ENCODE assay signal across 1 cellular context in the genomic region with DNA sequence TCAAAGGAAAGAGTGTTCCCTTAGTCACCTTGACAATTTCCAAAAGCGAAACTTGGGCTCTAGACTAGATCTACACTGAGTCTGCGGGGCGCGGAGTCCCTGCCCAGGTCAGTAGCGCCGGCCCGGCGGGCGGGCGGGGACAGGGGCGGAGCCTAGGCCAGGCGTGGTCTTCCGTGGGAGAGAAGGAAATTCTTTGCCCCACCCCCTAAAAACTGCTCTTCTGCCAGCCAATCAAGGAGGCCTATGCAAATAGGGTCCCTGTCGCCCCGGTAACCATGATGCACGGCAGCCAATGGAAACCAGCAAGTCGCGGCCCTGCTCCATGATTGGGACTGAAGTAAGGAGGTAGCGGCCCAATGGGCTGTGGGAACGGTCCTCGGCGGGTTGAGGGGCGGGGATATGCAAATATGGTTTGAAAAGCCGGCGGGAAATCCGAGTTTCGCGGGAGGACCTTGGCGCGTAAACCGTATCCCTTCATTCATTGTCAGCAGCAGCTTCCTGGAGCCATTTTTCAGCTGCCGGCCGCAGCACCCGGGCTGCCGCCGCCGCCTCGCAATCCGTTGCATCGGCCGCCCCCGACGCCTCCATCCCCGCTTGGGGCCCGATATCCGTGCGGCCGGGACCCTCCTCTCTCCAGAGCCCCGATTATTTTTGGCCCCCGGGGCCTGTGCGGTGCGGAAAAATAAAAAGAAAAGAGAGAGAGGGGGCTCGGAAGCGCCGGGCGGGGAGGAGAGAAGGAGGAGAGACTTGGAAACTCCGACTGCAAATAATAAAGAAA.
TF ChIP-seq lines count a peak whose summit lies in the region.

A gene (plus strand): TSS at position 477 of the 778 bp plus-strand sequence. CDS start 354 bp downstream, outside the sequence.

TF ChIP-seq in HepG2, 621 proteins besides CTCF, POLR2A, EP300 and RAD21 (continued from another document):
- TF ChIP-seq, protein P1, sequence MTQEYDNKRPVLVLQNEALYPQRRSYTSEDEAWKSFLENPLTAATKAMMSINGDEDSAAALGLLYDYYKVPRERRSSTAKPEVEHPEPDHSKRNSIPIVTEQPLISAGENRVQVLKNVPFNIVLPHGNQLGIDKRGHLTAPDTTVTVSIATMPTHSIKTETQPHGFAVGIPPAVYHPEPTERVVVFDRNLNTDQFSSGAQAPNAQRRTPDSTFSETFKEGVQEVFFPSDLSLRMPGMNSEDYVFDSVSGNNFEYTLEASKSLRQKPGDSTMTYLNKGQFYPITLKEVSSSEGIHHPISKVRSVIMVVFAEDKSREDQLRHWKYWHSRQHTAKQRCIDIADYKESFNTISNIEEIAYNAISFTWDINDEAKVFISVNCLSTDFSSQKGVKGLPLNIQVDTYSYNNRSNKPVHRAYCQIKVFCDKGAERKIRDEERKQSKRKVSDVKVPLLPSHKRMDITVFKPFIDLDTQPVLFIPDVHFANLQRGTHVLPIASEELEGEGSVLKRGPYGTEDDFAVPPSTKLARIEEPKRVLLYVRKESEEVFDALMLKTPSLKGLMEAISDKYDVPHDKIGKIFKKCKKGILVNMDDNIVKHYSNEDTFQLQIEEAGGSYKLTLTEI (CRISPR knock-in tag; conservative IDR thresholded peaks at IDR 0.05), result no peak
- peak; percentile 80 for TF ChIP-seq POLR2AphosphoS5 (IDR thresholded peaks at IDR 0.05; ENCODE audit: low read depth, low read length)
- TF ChIP-seq, protein P2, sequence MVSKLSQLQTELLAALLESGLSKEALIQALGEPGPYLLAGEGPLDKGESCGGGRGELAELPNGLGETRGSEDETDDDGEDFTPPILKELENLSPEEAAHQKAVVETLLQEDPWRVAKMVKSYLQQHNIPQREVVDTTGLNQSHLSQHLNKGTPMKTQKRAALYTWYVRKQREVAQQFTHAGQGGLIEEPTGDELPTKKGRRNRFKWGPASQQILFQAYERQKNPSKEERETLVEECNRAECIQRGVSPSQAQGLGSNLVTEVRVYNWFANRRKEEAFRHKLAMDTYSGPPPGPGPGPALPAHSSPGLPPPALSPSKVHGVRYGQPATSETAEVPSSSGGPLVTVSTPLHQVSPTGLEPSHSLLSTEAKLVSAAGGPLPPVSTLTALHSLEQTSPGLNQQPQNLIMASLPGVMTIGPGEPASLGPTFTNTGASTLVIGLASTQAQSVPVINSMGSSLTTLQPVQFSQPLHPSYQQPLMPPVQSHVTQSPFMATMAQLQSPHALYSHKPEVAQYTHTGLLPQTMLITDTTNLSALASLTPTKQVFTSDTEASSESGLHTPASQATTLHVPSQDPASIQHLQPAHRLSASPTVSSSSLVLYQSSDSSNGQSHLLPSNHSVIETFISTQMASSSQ (IDR thresholded peaks at IDR 0.05; ENCODE audit: low read depth), result no peak
- TF ChIP-seq, protein P2 (CRISPR knock-in tag; IDR thresholded peaks at IDR 0.05; ENCODE audit: borderline replicate concordance), result peak; percentile 67; the same call in 1 of the 2 replicates
- TF ChIP-seq, protein P3, sequence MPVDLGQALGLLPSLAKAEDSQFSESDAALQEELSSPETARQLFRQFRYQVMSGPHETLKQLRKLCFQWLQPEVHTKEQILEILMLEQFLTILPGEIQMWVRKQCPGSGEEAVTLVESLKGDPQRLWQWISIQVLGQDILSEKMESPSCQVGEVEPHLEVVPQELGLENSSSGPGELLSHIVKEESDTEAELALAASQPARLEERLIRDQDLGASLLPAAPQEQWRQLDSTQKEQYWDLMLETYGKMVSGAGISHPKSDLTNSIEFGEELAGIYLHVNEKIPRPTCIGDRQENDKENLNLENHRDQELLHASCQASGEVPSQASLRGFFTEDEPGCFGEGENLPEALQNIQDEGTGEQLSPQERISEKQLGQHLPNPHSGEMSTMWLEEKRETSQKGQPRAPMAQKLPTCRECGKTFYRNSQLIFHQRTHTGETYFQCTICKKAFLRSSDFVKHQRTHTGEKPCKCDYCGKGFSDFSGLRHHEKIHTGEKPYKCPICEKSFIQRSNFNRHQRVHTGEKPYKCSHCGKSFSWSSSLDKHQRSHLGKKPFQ (CRISPR knock-in tag; IDR thresholded peaks at IDR 0.05; ENCODE audit: insufficient replicate concordance), result peak; percentile 80
- peak; percentile 83; the same call in 1 of the 2 replicates for TF ChIP-seq ZNF775 (CRISPR knock-in tag; IDR thresholded peaks at IDR 0.05; ENCODE audit: borderline replicate concordance)
- peak; percentile 89; the same call in 1 of the 2 replicates for TF ChIP-seq ZFP37 (CRISPR knock-in tag; IDR thresholded peaks at IDR 0.05; ENCODE audit: borderline replicate concordance)
- TF ChIP-seq ZNF766 (CRISPR knock-in tag; IDR thresholded peaks at IDR 0.05; ENCODE audit: borderline replicate concordance), result peak; percentile 99
- TF ChIP-seq NFRKB (IDR thresholded peaks at IDR 0.05), result peak; percentile 46; the same call in 1 of the 2 replicates
- TF ChIP-seq TP53 (CRISPR knock-in tag; conservative IDR thresholded peaks at IDR 0.05), result peak; percentile 80; the same call in 1 of the 2 replicates
- TF ChIP-seq SALL1 (CRISPR knock-in tag; IDR thresholded peaks at IDR 0.05), result peak; percentile 85
- peak; percentile 11; the same call in 1 of the 2 replicates for TF ChIP-seq ZNF292 (CRISPR knock-in tag; IDR thresholded peaks at IDR 0.05; ENCODE audit: borderline replicate concordance, low read depth)
- no peak for TF ChIP-seq NFE2 (CRISPR knock-in tag; IDR thresholded peaks at IDR 0.05)
- TF ChIP-seq ZNF737 (CRISPR knock-in tag; IDR thresholded peaks at IDR 0.05; ENCODE audit: borderline replicate concordance), result no peak
- peak; percentile 53 for TF ChIP-seq KAT8 (CRISPR knock-in tag; IDR thresholded peaks at IDR 0.05)
- TF ChIP-seq ZNF562 (CRISPR knock-in tag; IDR thresholded peaks at IDR 0.05; ENCODE audit: borderline replicate concordance), result no peak
- TF ChIP-seq, protein P4, sequence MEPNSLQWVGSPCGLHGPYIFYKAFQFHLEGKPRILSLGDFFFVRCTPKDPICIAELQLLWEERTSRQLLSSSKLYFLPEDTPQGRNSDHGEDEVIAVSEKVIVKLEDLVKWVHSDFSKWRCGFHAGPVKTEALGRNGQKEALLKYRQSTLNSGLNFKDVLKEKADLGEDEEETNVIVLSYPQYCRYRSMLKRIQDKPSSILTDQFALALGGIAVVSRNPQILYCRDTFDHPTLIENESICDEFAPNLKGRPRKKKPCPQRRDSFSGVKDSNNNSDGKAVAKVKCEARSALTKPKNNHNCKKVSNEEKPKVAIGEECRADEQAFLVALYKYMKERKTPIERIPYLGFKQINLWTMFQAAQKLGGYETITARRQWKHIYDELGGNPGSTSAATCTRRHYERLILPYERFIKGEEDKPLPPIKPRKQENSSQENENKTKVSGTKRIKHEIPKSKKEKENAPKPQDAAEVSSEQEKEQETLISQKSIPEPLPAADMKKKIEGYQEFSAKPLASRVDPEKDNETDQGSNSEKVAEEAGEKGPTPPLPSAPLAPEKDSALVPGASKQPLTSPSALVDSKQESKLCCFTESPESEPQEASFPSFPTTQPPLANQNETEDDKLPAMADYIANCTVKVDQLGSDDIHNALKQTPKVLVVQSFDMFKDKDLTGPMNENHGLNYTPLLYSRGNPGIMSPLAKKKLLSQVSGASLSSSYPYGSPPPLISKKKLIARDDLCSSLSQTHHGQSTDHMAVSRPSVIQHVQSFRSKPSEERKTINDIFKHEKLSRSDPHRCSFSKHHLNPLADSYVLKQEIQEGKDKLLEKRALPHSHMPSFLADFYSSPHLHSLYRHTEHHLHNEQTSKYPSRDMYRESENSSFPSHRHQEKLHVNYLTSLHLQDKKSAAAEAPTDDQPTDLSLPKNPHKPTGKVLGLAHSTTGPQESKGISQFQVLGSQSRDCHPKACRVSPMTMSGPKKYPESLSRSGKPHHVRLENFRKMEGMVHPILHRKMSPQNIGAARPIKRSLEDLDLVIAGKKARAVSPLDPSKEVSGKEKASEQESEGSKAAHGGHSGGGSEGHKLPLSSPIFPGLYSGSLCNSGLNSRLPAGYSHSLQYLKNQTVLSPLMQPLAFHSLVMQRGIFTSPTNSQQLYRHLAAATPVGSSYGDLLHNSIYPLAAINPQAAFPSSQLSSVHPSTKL (CRISPR knock-in tag; IDR thresholded peaks at IDR 0.05), result peak; percentile 29
- TF ChIP-seq, protein P5, sequence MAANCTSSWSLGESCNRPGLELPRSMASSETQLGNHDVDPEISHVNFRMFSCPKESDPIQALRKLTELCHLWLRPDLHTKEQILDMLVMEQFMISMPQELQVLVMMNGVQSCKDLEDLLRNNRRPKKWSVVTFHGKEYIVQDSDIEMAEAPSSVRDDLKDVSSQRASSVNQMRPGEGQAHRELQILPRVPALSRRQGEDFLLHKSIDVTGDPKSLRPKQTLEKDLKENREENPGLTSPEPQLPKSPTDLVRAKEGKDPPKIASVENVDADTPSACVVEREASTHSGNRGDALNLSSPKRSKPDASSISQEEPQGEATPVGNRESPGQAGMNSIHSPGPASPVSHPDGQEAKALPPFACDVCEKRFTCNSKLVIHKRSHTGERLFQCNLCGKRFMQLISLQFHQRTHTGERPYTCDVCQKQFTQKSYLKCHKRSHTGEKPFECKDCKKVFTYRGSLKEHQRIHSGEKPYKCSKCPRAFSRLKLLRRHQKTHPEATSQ (CRISPR knock-in tag; IDR thresholded peaks at IDR 0.05; ENCODE audit: borderline replicate concordance), result peak; percentile 94
- peak; percentile 83 for TF ChIP-seq MYC (CRISPR knock-in tag; IDR thresholded peaks at IDR 0.05; ENCODE audit: borderline replicate concordance)
- peak; percentile 75 for TF ChIP-seq ZNF317 (CRISPR knock-in tag; IDR thresholded peaks at IDR 0.05)
- peak; percentile 88; the same call in 1 of the 2 replicates for TF ChIP-seq KLF11 (CRISPR knock-in tag; IDR thresholded peaks at IDR 0.05)
- TF ChIP-seq, protein P6, sequence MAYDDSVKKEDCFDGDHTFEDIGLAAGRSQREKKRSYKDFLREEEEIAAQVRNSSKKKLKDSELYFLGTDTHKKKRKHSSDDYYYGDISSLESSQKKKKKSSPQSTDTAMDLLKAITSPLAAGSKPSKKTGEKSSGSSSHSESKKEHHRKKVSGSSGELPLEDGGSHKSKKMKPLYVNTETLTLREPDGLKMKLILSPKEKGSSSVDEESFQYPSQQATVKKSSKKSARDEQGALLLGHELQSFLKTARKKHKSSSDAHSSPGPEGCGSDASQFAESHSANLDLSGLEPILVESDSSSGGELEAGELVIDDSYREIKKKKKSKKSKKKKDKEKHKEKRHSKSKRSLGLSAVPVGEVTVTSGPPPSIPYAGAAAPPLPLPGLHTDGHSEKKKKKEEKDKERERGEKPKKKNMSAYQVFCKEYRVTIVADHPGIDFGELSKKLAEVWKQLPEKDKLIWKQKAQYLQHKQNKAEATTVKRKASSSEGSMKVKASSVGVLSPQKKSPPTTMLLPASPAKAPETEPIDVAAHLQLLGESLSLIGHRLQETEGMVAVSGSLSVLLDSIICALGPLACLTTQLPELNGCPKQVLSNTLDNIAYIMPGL (CRISPR knock-in tag; IDR thresholded peaks at IDR 0.05; ENCODE audit: borderline replicate concordance in 1 of 2, low read depth in 1 of 2), result peak; percentile 62 to 82; a peak in 3 of 4 replicates
- TF ChIP-seq, protein P7, sequence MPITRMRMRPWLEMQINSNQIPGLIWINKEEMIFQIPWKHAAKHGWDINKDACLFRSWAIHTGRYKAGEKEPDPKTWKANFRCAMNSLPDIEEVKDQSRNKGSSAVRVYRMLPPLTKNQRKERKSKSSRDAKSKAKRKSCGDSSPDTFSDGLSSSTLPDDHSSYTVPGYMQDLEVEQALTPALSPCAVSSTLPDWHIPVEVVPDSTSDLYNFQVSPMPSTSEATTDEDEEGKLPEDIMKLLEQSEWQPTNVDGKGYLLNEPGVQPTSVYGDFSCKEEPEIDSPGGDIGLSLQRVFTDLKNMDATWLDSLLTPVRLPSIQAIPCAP (CRISPR knock-in tag; IDR thresholded peaks at IDR 0.05; ENCODE audit: low read depth), result no peak; the same call in 1 of the 2 replicates
- peak; percentile 56; the same call in 1 of the 2 replicates for TF ChIP-seq CBFB (CRISPR knock-in tag; IDR thresholded peaks at IDR 0.05)
- TF ChIP-seq, protein P8, sequence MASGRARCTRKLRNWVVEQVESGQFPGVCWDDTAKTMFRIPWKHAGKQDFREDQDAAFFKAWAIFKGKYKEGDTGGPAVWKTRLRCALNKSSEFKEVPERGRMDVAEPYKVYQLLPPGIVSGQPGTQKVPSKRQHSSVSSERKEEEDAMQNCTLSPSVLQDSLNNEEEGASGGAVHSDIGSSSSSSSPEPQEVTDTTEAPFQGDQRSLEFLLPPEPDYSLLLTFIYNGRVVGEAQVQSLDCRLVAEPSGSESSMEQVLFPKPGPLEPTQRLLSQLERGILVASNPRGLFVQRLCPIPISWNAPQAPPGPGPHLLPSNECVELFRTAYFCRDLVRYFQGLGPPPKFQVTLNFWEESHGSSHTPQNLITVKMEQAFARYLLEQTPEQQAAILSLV (CRISPR knock-in tag; IDR thresholded peaks at IDR 0.05; ENCODE audit: borderline replicate concordance), result peak; percentile 77; the same call in 1 of the 2 replicates
- TF ChIP-seq NR2F1 (CRISPR knock-in tag; IDR thresholded peaks at IDR 0.05), result no peak
- no peak for TF ChIP-seq CBX1 (IDR thresholded peaks at IDR 0.05; ENCODE audit: low read depth)
- no peak for TF ChIP-seq SCMH1 (CRISPR knock-in tag; IDR thresholded peaks at IDR 0.05; ENCODE audit: borderline replicate concordance)
- TF ChIP-seq, protein P9, sequence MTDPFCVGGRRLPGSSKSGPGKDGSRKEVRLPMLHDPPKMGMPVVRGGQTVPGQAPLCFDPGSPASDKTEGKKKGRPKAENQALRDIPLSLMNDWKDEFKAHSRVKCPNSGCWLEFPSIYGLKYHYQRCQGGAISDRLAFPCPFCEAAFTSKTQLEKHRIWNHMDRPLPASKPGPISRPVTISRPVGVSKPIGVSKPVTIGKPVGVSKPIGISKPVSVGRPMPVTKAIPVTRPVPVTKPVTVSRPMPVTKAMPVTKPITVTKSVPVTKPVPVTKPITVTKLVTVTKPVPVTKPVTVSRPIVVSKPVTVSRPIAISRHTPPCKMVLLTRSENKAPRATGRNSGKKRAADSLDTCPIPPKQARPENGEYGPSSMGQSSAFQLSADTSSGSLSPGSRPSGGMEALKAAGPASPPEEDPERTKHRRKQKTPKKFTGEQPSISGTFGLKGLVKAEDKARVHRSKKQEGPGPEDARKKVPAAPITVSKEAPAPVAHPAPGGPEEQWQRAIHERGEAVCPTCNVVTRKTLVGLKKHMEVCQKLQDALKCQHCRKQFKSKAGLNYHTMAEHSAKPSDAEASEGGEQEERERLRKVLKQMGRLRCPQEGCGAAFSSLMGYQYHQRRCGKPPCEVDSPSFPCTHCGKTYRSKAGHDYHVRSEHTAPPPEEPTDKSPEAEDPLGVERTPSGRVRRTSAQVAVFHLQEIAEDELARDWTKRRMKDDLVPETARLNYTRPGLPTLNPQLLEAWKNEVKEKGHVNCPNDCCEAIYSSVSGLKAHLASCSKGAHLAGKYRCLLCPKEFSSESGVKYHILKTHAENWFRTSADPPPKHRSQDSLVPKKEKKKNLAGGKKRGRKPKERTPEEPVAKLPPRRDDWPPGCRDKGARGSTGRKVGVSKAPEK (CRISPR knock-in tag; IDR thresholded peaks at IDR 0.05; ENCODE audit: borderline replicate concordance), result no peak
- TF ChIP-seq ZNF569 (CRISPR knock-in tag; IDR thresholded peaks at IDR 0.05; ENCODE audit: borderline replicate concordance), result 0 out of 2 replicates have a peak, but pooled peaks have one; percentile 59
- TF ChIP-seq ZFP41 (CRISPR knock-in tag; IDR thresholded peaks at IDR 0.05; ENCODE audit: borderline replicate concordance), result 0 out of 2 replicates have a peak, but pooled peaks have one; percentile 46
- TF ChIP-seq MTF1 (CRISPR knock-in tag; IDR thresholded peaks at IDR 0.05), result peak; percentile 83; the same call in 1 of the 2 replicates
